ENCODE assay signal across 1 cellular context in genomic region chr6:37025621-37026466, GRCh38.
TF ChIP-seq lines count a peak whose summit lies in the region.

No MANE protein-coding gene starts in this region.

TF ChIP-seq in H1, 55 proteins besides CTCF, POLR2A, EP300 and RAD21:
- TF ChIP-seq KDM4A (IDR thresholded peaks at IDR 0.05; ENCODE audit: low read depth, low read length, severe bottlenecking) (no peak), MAFK (IDR thresholded peaks at IDR 0.05; ENCODE audit: low read depth, low read length) (no peak), SIRT6 (IDR thresholded peaks at IDR 0.05; ENCODE audit: low read length) (no peak)
